12 cellular contexts compared by ENCODE assay signal in the genomic region with DNA sequence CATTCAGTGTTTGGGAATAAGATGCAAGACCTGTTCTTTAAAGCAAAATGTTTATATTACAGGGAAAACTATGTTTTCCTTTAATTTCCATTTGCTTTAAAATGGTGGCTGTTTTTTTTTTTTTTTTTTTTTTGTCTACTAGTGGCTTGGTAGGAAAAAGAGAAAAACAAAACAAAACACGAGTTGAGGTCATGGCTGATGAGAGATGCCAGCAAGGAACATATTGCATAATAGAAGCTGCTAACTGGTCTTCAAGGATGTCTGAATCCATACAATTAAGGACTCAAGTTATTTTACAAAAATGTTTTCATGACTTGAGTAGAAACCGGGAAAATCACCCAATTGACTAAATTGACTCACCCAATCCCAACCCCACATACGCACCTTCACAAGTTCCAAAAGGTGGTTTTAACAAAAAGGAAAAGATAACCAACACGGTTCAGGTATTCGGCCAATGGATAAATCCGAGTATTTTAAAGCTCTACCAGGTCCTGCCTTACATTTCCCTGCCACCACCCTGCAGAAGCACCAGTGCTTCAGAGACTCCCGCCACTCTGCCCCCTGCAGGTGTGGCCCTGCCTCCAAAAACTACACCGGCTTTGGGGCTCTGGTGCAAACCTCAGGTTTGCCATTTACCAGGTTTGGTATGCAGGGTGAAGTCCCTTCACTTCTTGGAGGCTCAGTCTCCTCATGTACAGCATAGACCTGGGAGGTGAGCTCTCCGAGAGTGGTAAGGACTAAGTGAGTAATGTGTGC. TPM values are rescaled to one million over a fixed set of nuclear protein-coding genes. Genes with fewer than 3 reads are reported as not detected.
DNase-seq lines count a peak whose midpoint lies in the region; ATAC-seq and TF ChIP-seq lines count a peak whose summit lies in the region.
"Had no signal": no experiment of that assay in that cellular context is flagged by ENCODE, and none has a peak within 500 bp of the region (broad histone marks: within the 10 kb centered on the region; RNA-seq: fewer than 3 reads in every experiment).

No MANE protein-coding gene starts in this region.

- H3K4me3 Mint-ChIP-seq in type B pancreatic cell, result no peak overlapping the region
- no peak overlapping the region for H3K4me3 Mint-ChIP-seq in CD4-positive, alpha-beta memory T cell
- H3K4me3 Mint-ChIP-seq: activated CD4-positive, alpha-beta T cell treated with anti-CD3 and anti-CD28 coated beads, Interleukin-2, amount 10 ng/mL, durations not matched to agents 7 days and 5 days had no signal

- H4K20me1 ChIP-seq in PC-3 (ENCODE audit: low read length), result no peaks in the 10 kb centered on the region

- no peaks in the 10 kb centered on the region for H3K9me3 ChIP-seq in left ventricle myocardium inferior (replicated peaks)
- H3K9me3 ChIP-seq in heart right ventricle, result no peaks in the 10 kb centered on the region
- H3K9me3 ChIP-seq in PC-3 (ENCODE audit: low read length), result no peaks in the 10 kb centered on the region
- H3K9me3 ChIP-seq in CD4-positive, alpha-beta memory T cell (ENCODE audit: control insufficient read depth in 1 of 2, low read length in 2 of 2), result no peaks in the 10 kb centered on the region
- H3K9me3 ChIP-seq: ascending aorta had no signal

- no peaks in the 10 kb centered on the region for H3K36me3 Mint-ChIP-seq in type B pancreatic cell
- H3K36me3 Mint-ChIP-seq in CD4-positive, alpha-beta memory T cell, result no peaks in the 10 kb centered on the region

- H3K9me3 Mint-ChIP-seq in type B pancreatic cell, result no peaks in the 10 kb centered on the region
- no peaks in the 10 kb centered on the region for H3K9me3 Mint-ChIP-seq in CD4-positive, alpha-beta memory T cell
- H3K9me3 Mint-ChIP-seq: activated CD4-positive, alpha-beta T cell treated with anti-CD3 and anti-CD28 coated beads, Interleukin-2, amount 10 ng/mL, durations not matched to agents 7 days and 5 days had no signal

- H3K4me2 ChIP-seq in PC-3 (ENCODE audit: low read length), result no peak overlapping the region

- H3K9ac ChIP-seq in PC-3 (ENCODE audit: low read length), result no peak overlapping the region

- no peak overlapping the region for H3K4me3 ChIP-seq in left ventricle myocardium inferior
- H3K4me3 ChIP-seq in heart right ventricle, result no peak overlapping the region
- H3K4me3 ChIP-seq in PC-3 (ENCODE audit: low read length), result no peak overlapping the region
- H3K4me3 ChIP-seq in CD4-positive, alpha-beta memory T cell (ENCODE audit: low read length in 2 of 2), result no peak overlapping the region
- H3K4me3 ChIP-seq: ascending aorta had no signal

- H3K9me2 ChIP-seq in PC-3 (replicated peaks; ENCODE audit: low read length), result no peaks in the 10 kb centered on the region

- H2AFZ ChIP-seq in PC-3 (ENCODE audit: low read length), result no peak overlapping the region

- BruUV-seq in PC-3 (replicated peaks; lab: Mats Ljungman, UMichigan), result no TSS peak

- POLR2A ChIA-PET in PC-3 (lab: Charles Lee; ENCODE audit: unreplicated experiment), result no interaction called here
- POLR2A ChIA-PET in CD4-positive, alpha-beta memory T cell (lab: Charles Lee; ENCODE audit: partially characterized antibody), result no interaction called here

- H3F3A ChIP-seq in PC-3 (ENCODE audit: low read length, unreplicated experiment), result no peaks in the 10 kb centered on the region

- CTCF ChIA-PET in PC-3 (lab: Charles Lee), result no interaction called here
- CTCF ChIA-PET in CD4-positive, alpha-beta memory T cell (lab: Charles Lee; ENCODE audit: partially characterized antibody), result interaction anchor here (2.5 kb wide), 1 partner anchor 117 kb away, joined by 10 read pairs; no protein-coding TSS in a partner anchor

- H3K36me3 ChIP-seq in left ventricle myocardium inferior (no peaks in the 10 kb centered on the region), heart right ventricle (no peaks in the 10 kb centered on the region), PC-3 (ENCODE audit: low read depth, low read length) (no peaks in the 10 kb centered on the region)
- H3K36me3 ChIP-seq in CD4-positive, alpha-beta memory T cell (ENCODE audit: insufficient read depth, low read length), result no peaks in the 10 kb centered on the region
- H3K36me3 ChIP-seq: ascending aorta had no signal

- H3K27me3 ChIP-seq in left ventricle myocardium inferior (ENCODE audit: low read depth), result no peaks in the 10 kb centered on the region
- peaks cover 0 to 54% (median 0%) of the 10 kb centered on the region in 7 donors for H3K27me3 ChIP-seq in heart right ventricle
- no peaks in the 10 kb centered on the region for H3K27me3 ChIP-seq in PC-3 (ENCODE audit: low read length)
- no peaks in the 10 kb centered on the region for H3K27me3 ChIP-seq in CD4-positive, alpha-beta memory T cell (ENCODE audit: insufficient read depth, low read length)
- H3K27me3 ChIP-seq: ascending aorta had no signal

- 86 to 87% methylated on average over 9 of the region's 9 CpGs for WGBS in heart right ventricle, 2 donors

- no peaks in the 10 kb centered on the region for H3K27me3 Mint-ChIP-seq in type B pancreatic cell
- H3K27me3 Mint-ChIP-seq in CD4-positive, alpha-beta memory T cell, result no peaks in the 10 kb centered on the region

- no peak for DNase-seq in left ventricle myocardium inferior
- no peak for DNase-seq in heart right ventricle
- peak; percentile 5 for DNase-seq in PC-3
- DNase-seq in fibroblast of the conjunctiva (ENCODE audit: low read depth), result peak; percentile 24
- no peak for DNase-seq in type B pancreatic cell (ENCODE audit: extremely low spot score, unreplicated experiment)
- DNase-seq in CD4-positive, alpha-beta memory T cell, result no peak
- DNase-seq in stimulated activated naive CD4-positive, alpha-beta T cell (lab: John Stamatoyannopoulos, UW), result no peak
- DNase-seq: activated CD4-positive, alpha-beta T cell treated with anti-CD3 and anti-CD28 coated beads, Interleukin-2, amount 10 ng/mL, durations not matched to agents 7 days and 5 days; GOT3; small intestine had no signal

- H3K27ac ChIP-seq in left ventricle myocardium inferior (replicated peaks) (peak overlapping the region; percentile 60), heart right ventricle (peak overlapping the region in 4 of 10 donors; percentile 25 to 44 (median 37)), PC-3 (ENCODE audit: low read length) (no peak overlapping the region)
- H3K27ac ChIP-seq in CD4-positive, alpha-beta memory T cell (ENCODE audit: low read depth, low read length), result no peak overlapping the region
- H3K27ac ChIP-seq: ascending aorta had no signal

- intact Hi-C loops in left ventricle myocardium inferior (cut with micrococcal nuclease), result loop anchor here (5.0 kb wide), 1 partner anchor 114 kb away; no protein-coding TSS in a partner anchor
- intact Hi-C loops in heart right ventricle (cut with DNase I), result loop anchor here in 7 of 10 donors (5.0 to 10.0 kb wide), 5 partner anchors 81 to 164 kb away; a partner anchor contains a TSS
- intact Hi-C loops in PC-3 (cut with micrococcal nuclease), result no loop called here
- intact Hi-C loops in CD4-positive, alpha-beta memory T cell (cut with micrococcal nuclease), result loop anchor here (5.0 kb wide), 1 partner anchor 119 kb away; no protein-coding TSS in a partner anchor

- peaks cover 16% of the 10 kb centered on the region for H3K4me1 ChIP-seq in left ventricle myocardium inferior
- peaks cover 0 to 18% (median 0%) of the 10 kb centered on the region in 9 donors for H3K4me1 ChIP-seq in heart right ventricle
- peaks cover under 1% of the 10 kb centered on the region; the same call in 1 of the 2 replicates for H3K4me1 ChIP-seq in PC-3 (ENCODE audit: insufficient read depth, low read length)
- no peaks in the 10 kb centered on the region for H3K4me1 ChIP-seq in CD4-positive, alpha-beta memory T cell (ENCODE audit: insufficient read depth, low read length)
- H3K4me1 ChIP-seq: ascending aorta had no signal

- no peak overlapping the region for H3K27ac Mint-ChIP-seq in type B pancreatic cell
- no peak overlapping the region for H3K27ac Mint-ChIP-seq in CD4-positive, alpha-beta memory T cell
- H3K27ac Mint-ChIP-seq: activated CD4-positive, alpha-beta T cell treated with anti-CD3 and anti-CD28 coated beads, Interleukin-2, amount 10 ng/mL, durations not matched to agents 7 days and 5 days had no signal

- H3K4me1 Mint-ChIP-seq in type B pancreatic cell (ENCODE audit: unreplicated experiment), result peaks cover 26% of the 10 kb centered on the region
- H3K4me1 Mint-ChIP-seq in CD4-positive, alpha-beta memory T cell, result peaks cover 0 to 1% (median 0%) of the 10 kb centered on the region in 4 donors
- H3K4me1 Mint-ChIP-seq: activated CD4-positive, alpha-beta T cell treated with anti-CD3 and anti-CD28 coated beads, Interleukin-2, amount 10 ng/mL, durations not matched to agents 7 days and 5 days had no signal

- TF ChIP-seq CTCF in left ventricle myocardium inferior (IDR thresholded peaks at IDR 0.05; ENCODE audit: borderline replicate concordance), result peak; percentile 11
- TF ChIP-seq CTCF in heart right ventricle (IDR thresholded peaks at IDR 0.05), result peak in 1 of 9 donors; percentile 19
- TF ChIP-seq CTCF in PC-3 (conservative IDR thresholded peaks at IDR 0.05; ENCODE audit: low read depth, low read length), result peak; percentile 41
- TF ChIP-seq CTCF in type B pancreatic cell (conservative IDR thresholded peaks at IDR 0.05), result peak; percentile 30

- ATAC-seq in heart right ventricle (no peak), PC-3 (no peak), GM18498 (IDR thresholded peaks at IDR 0.05; ENCODE audit: unreplicated experiment) (no peak)

- H3K79me2 ChIP-seq in PC-3 (ENCODE audit: low read length), result no peaks in the 10 kb centered on the region

RNA-seq across cellular contexts. Expression of a gene that starts 27.1 kb away (rescaled TPM):
- total RNA-seq in left ventricle myocardium inferior, result 13.0 TPM
- 10 to 100 TPM in 4 of 10 donors, 1 to 10 TPM in 6; 4.9 to 17.8 (median 9.4) TPM for total RNA-seq in heart right ventricle
- 10 to 100 TPM in 1 of 2 donors, 1 to 10 TPM in 1; 8.6 to 15.7 TPM for polyA plus RNA-seq in heart right ventricle
- 48.6 and 50.8 TPM in 2 replicates for total RNA-seq in PC-3 (2014; rRNA removed)
- total RNA-seq in type B pancreatic cell (ENCODE audit: low replicate concordance), result 23.6 and 36.2 TPM in 2 replicates
- under 1 TPM in 1 of 2 experiments, not detected in 1; 0.53 TPM for total RNA-seq in CD4-positive, alpha-beta memory T cell
- polyA plus RNA-seq in CD4-positive, alpha-beta memory T cell, result not detected

RNA-seq across cellular contexts. Expression of a gene that starts 34.5 kb away (rescaled TPM):
- total RNA-seq in left ventricle myocardium inferior (3.3 TPM), heart right ventricle (1 to 10 TPM in 9 of 10 donors, under 1 TPM in 1; 0.97 to 6.1 (median 2.9) TPM), PC-3 (2014; rRNA removed) (not detected in 2 replicates), type B pancreatic cell (ENCODE audit: low replicate concordance) (0.24 TPM in 1 of 2 replicates, not detected in the other)
- 1 to 10 TPM; 2.1 to 2.6 TPM for polyA plus RNA-seq in heart right ventricle
- not detected for total RNA-seq in CD4-positive, alpha-beta memory T cell
- not detected for polyA plus RNA-seq in CD4-positive, alpha-beta memory T cell
- total RNA-seq: activated CD4-positive, alpha-beta T cell treated with anti-CD3 and anti-CD28 coated beads, Interleukin-2, amount 10 ng/mL, durations not matched to agents 7 days and 5 days had no signal

Comparison
In these comparisons a context has a peak if more than half of its experiments do, and no peak if none do; other contexts are left out.
1. DNase-seq: peak in PC-3 (single experiment) and fibroblast of the conjunctiva (single experiment); none in left ventricle myocardium inferior (single experiment), heart right ventricle (0 of 2), type B pancreatic cell (single experiment), CD4-positive, alpha-beta memory T cell (0 of 5) and stimulated activated naive CD4-positive, alpha-beta T cell (0 of 6).